In genomic region chr6:3292431-3293197, GRCh38 we compare ENCODE assay signal across 21 cellular contexts.
"Had no signal": no experiment of that assay in that cellular context is flagged by ENCODE, and none has a peak within 500 bp of the region (broad histone marks: within the 10 kb centered on the region; RNA-seq: fewer than 3 reads in every experiment).

No MANE protein-coding gene starts in this region.

- H3K27me3 Mint-ChIP-seq: activated CD4-positive, alpha-beta memory T cell treated with anti-CD3 and anti-CD28 coated beads, Interleukin-2, amount 10 ng/mL, durations not matched to agents 7 days and 5 days; activated naive CD8-positive, alpha-beta T cell; T-helper 17 cell had no signal

- H3K4me1 ChIP-seq: foreskin keratinocyte, uterus had no signal

- H3K36me3 ChIP-seq: thoracic aorta, uterus had no signal

- H3K9me3 Mint-ChIP-seq: activated CD4-positive, alpha-beta memory T cell treated with anti-CD3 and anti-CD28 coated beads, Interleukin-2, amount 10 ng/mL, durations not matched to agents 7 days and 5 days; central memory CD8-positive, alpha-beta T cell; immature natural killer cell; nephron had no signal

- H3K27ac Mint-ChIP-seq: activated CD4-positive, alpha-beta memory T cell treated with anti-CD3 and anti-CD28 coated beads, Interleukin-2, amount 10 ng/mL, durations not matched to agents 7 days and 5 days; activated naive CD8-positive, alpha-beta T cell; immature natural killer cell; nephron; T-helper 17 cell had no signal

- H3K9me3 ChIP-seq: body of pancreas, right lobe of liver, stomach, thoracic aorta, uterus had no signal

- H3K4me3 ChIP-seq: body of pancreas, lung, right lobe of liver, stomach, thoracic aorta, uterus had no signal

- H3K27me3 ChIP-seq: body of pancreas, foreskin keratinocyte, right lobe of liver, uterus had no signal

- H3K27ac ChIP-seq: body of pancreas, foreskin keratinocyte, right lobe of liver, stomach, thoracic aorta, uterus had no signal

- H3K4me1 Mint-ChIP-seq: activated CD4-positive, alpha-beta memory T cell treated with anti-CD3 and anti-CD28 coated beads, Interleukin-2, amount 10 ng/mL, durations not matched to agents 7 days and 5 days; central memory CD8-positive, alpha-beta T cell; immature natural killer cell had no signal

- DNase-seq: activated CD4-positive, alpha-beta memory T cell treated with anti-CD3 and anti-CD28 coated beads, Interleukin-2, amount 10 ng/mL, durations not matched to agents 7 days and 5 days; activated CD4-positive, alpha-beta T cell treated with anti-CD3 and anti-CD28 coated beads for 4 hours; activated gamma-delta T cell treated with Interleukin-2 at 50 U/mL for 16 hours; activated T-cell treated with anti-CD3 and anti-CD28 coated beads, Interleukin-2, amount 50 U/mL, for 48 hours; amniotic stem cell; cortex of kidney; effector CD4-positive, alpha-beta T cell; foreskin keratinocyte; immature natural killer cell; left cardiac atrium; stimulated activated CD4-positive, alpha-beta T cell treated with anti-CD3 and anti-CD28 coated beads, Interleukin-2, amount 100 ng/mL, for 24 hours; stomach; T-helper 17 cell had no signal

- ATAC-seq: body of pancreas, foreskin keratinocyte, T-helper 17 cell had no signal

- H3K36me3 Mint-ChIP-seq: activated naive CD8-positive, alpha-beta T cell; immature natural killer cell had no signal

- H3K4me3 Mint-ChIP-seq: activated CD4-positive, alpha-beta memory T cell treated with anti-CD3 and anti-CD28 coated beads, Interleukin-2, amount 10 ng/mL, durations not matched to agents 7 days and 5 days; activated naive CD8-positive, alpha-beta T cell; central memory CD8-positive, alpha-beta T cell; immature natural killer cell; nephron; T-helper 17 cell had no signal
